8 cellular contexts compared by ENCODE assay signal in genomic region chr22:37638351-37639069, GRCh38. TPM values are rescaled to one million over a fixed set of nuclear protein-coding genes. Genes with fewer than 3 reads are reported as not detected.
DNase-seq lines count a peak whose midpoint lies in the region; ATAC-seq, FAIRE-seq and TF ChIP-seq lines count a peak whose summit lies in the region.

No MANE protein-coding gene starts in this region.

- H2AFZ ChIP-seq in IMR-90 (replicated peaks; ENCODE audit: low read length, poor library complexity) (peak overlapping the region; percentile 81), GM12878 (ENCODE audit: control insufficient read depth, low read depth, low read length) (no peak overlapping the region; the same call in 1 of the 2 replicates)

- TF ChIP-seq RAD21 in IMR-90 (IDR thresholded peaks at IDR 0.05; ENCODE audit: low read length) (no peak), GM12878 (IDR thresholded peaks at IDR 0.05; ENCODE audit: insufficient read depth, low read depth, low read length) (no peak)

- no peak overlapping the region; the same call in 1 of the 2 replicates for H2BK20ac ChIP-seq in IMR-90 (ENCODE audit: low read depth, low read length)

- H3K36me3 ChIP-seq in BLaER1 (peaks cover 19% of the 10 kb centered on the region), IMR-90 (ENCODE audit: control insufficient read depth, insufficient read depth, low read length) (peaks cover 8% of the 10 kb centered on the region; the same call in 1 of the 2 replicates), GM12878 (ENCODE audit: control insufficient read depth in 2 of 2, insufficient read depth in 2 of 2, low read length in 1 of 2) (peaks cover 4 to 6% of the 10 kb centered on the region in 2 experiments; a peak in 3 of 4 replicates), mesodermal cell (ENCODE audit: control insufficient read depth, insufficient read depth, low read length) (peaks cover 19% of the 10 kb centered on the region), MG63 (no peaks in the 10 kb centered on the region)

- H3K14ac ChIP-seq in IMR-90 (replicated peaks; ENCODE audit: low read depth, low read length) = peak overlapping the region; percentile 68

- FAIRE-seq in GM12878 (lab: Jason Lieb, UNC) = no peak

- no peaks in the 10 kb centered on the region for H3K27me3 ChIP-seq in BLaER1
- H3K27me3 ChIP-seq in IMR-90 (ENCODE audit: control insufficient read depth, insufficient read depth, low read length) = no peaks in the 10 kb centered on the region
- H3K27me3 ChIP-seq in GM12878 (replicated peaks in 1 of 2; ENCODE audit: control insufficient read depth in 2 of 2, insufficient read depth in 2 of 2, low read length in 1 of 2) = no peaks in the 10 kb centered on the region
- no peaks in the 10 kb centered on the region for H3K27me3 ChIP-seq in MG63

- H3K4ac ChIP-seq in IMR-90 (ENCODE audit: low read depth, low read length) = peak overlapping the region; percentile 51; the same call in 1 of the 2 replicates

- SMC1A ChIA-PET in GM12878 (lab: Charles Lee; ENCODE audit: uncharacterized antibody, unreplicated experiment) = interaction anchor here (0.9 to 8.6 kb wide), 10 partner anchors 12 to 45 kb away, joined by 3 to 108 read pairs (median 6); partner anchors contain the start of genes GGA1, LGALS1 and PDXP

- WGBS in IMR-90 (ENCODE audit: extremely low coverage in 2 of 2, insufficient read length in 1 of 2), 2 experiments = 38% methylated on average over 1 of the region's 11 CpGs; no CpG with 5 or more reads in 1 of the 2 experiments
- WGBS in GM12878 (ENCODE audit: insufficient coverage, insufficient replicate concordance, low lambda C conversion rate, missing lambda C conversion rate) = 22% methylated on average over 11 of the region's 11 CpGs
- WGBS in mesodermal cell (ENCODE audit: insufficient coverage in 2 of 2), 2 experiments = 69 to 90% methylated on average over 5 to 11 of the region's 11 CpGs

- intact Hi-C loops in IMR-90 (cut with micrococcal nuclease) = no loop called here
- intact Hi-C loops in GM12878 (cut with micrococcal nuclease; ENCODE audit: unreplicated experiment) = no loop called here

- peak overlapping the region; percentile 71 for H2AK5ac ChIP-seq in IMR-90 (ENCODE audit: low read depth, low read length)

- peak overlapping the region; percentile 19; the same call in 1 of the 2 replicates for H2BK120ac ChIP-seq in IMR-90 (ENCODE audit: low read depth, low read length)

- H3K9me1 ChIP-seq in IMR-90 (ENCODE audit: insufficient read depth, low read length) = peaks cover 11% of the 10 kb centered on the region

- peaks cover 89% of the 10 kb centered on the region for H3K4me1 ChIP-seq in BLaER1
- H3K4me1 ChIP-seq in IMR-90 (ENCODE audit: control insufficient read depth, insufficient read depth, low read length) = peaks cover 41% of the 10 kb centered on the region
- H3K4me1 ChIP-seq in GM12878 (ENCODE audit: control insufficient read depth, insufficient read depth, low read length) = peaks cover 74% of the 10 kb centered on the region
- H3K4me1 ChIP-seq in mesodermal cell (ENCODE audit: control insufficient read depth, insufficient read depth, low read length, poor library complexity, severe bottlenecking) = peaks cover 53% of the 10 kb centered on the region

- H2BK15ac ChIP-seq in IMR-90 (ENCODE audit: low read depth, low read length) = no peak overlapping the region

- dilution Hi-C loops in IMR-90 (cut with HindIII; ENCODE audit: low sequenced_read_pairs, unreplicated experiment) = no loop called here

- H4K8ac ChIP-seq in IMR-90 (ENCODE audit: low read depth in 2 of 2, low read length in 2 of 2) = peak overlapping the region; percentile 54 to 57; a peak in 2 of 4 replicates

- H3K4me3 ChIP-seq in BLaER1 (peak overlapping the region; percentile 76), IMR-90 (ENCODE audit: insufficient read depth, low read depth, low read length) (no peak overlapping the region; the same call in 1 of the 2 replicates), GM12878 (peak overlapping the region; percentile 96), mesodermal cell (ENCODE audit: extremely low read depth, insufficient read depth, low read length, poor library complexity, severe bottlenecking) (peak overlapping the region; percentile 77), MG63 (no peak overlapping the region)

- peak overlapping the region; percentile 90 for H2AK9ac ChIP-seq in IMR-90 (replicated peaks; ENCODE audit: low read depth, low read length, poor library complexity)

- H3K27ac ChIP-seq in BLaER1 (peak overlapping the region; percentile 92), IMR-90 (ENCODE audit: insufficient read depth, low read length) (no peak overlapping the region), GM12878 (ENCODE audit: control insufficient read depth, insufficient read depth) (peak overlapping the region; percentile 86; the same call in 1 of the 2 replicates), mesodermal cell (ENCODE audit: low read depth, low read length, severe bottlenecking) (no peak overlapping the region)

- TF ChIP-seq CTCF in IMR-90 (conservative IDR thresholded peaks at IDR 0.05; ENCODE audit: low read depth, low read length) (no peak), GM12878 (IDR thresholded peaks at IDR 0.05 in 2 of 3, conservative IDR thresholded peaks at IDR 0.05 in 1 of 3; ENCODE audit: control insufficient read depth in 2 of 3, extremely low read depth in 1 of 3, insufficient read depth in 1 of 3, low read depth in 3 of 3, low read length in 3 of 3) (no peak)

- peak overlapping the region; percentile 90 for H3K9ac ChIP-seq in BLaER1
- H3K9ac ChIP-seq in IMR-90 (ENCODE audit: low read depth, low read length) = peak overlapping the region; percentile 46; the same call in 1 of the 2 replicates
- peak overlapping the region; percentile 87 for H3K9ac ChIP-seq in GM12878 (ENCODE audit: control insufficient read depth, insufficient read depth, low read length)

- no peak for ATAC-seq in IMR-90 (ENCODE audit: low read depth)
- peak; percentile 24 for ATAC-seq in GM12878
- no peak for ATAC-seq in GM21390 (IDR thresholded peaks at IDR 0.05; ENCODE audit: unreplicated experiment)

- H3K23ac ChIP-seq in IMR-90 (ENCODE audit: low read depth, low read length) = peak overlapping the region; percentile 64

- in situ Hi-C loops in IMR-90 (cut with MboI; ENCODE audit: low sequenced_read_pairs) (no loop called here), GM12878 (cut with MboI) (no loop called here)

- POLR2A ChIA-PET in IMR-90 (lab: Charles Lee; ENCODE audit: unreplicated experiment) = interaction anchor here (0.7 kb wide), 1 partner anchor 37 kb away, joined by 4 read pairs; the partner anchor contains the start of gene LGALS1
- POLR2A ChIA-PET in GM12878 (lab: Charles Lee) = interaction anchor here (0.6 to 8.2 kb wide), 6 partner anchors 12 to 59 kb away, joined by 5 to 67 read pairs (median 15); partner anchors contain the start of genes GGA1, LGALS1, LGALS2 and PDXP

- RAD21 ChIA-PET in GM12878 (lab: Charles Lee; ENCODE audit: unreplicated experiment) = interaction anchor here (1.2 to 10.1 kb wide), 6 partner anchors 13 to 47 kb away, joined by 4 to 173 read pairs (median 48); partner anchors contain the start of genes GGA1, NOL12 and PDXP

- CTCF ChIA-PET in IMR-90 (lab: Yijun Ruan, JAX) = no interaction called here
- CTCF ChIA-PET in GM12878 (lab: Yijun Ruan, JAX) = interaction anchor here (2.5 to 15.9 kb wide), 4 partner anchors 16 to 40 kb away, joined by 24 to 396 read pairs (median 268); partner anchors contain the start of genes GGA1, LGALS1, NOL12 and PDXP

- H2BK5ac ChIP-seq in IMR-90 (ENCODE audit: low read depth, low read length, poor library complexity, severe bottlenecking) = no peak overlapping the region

- BruUV-seq in IMR-90 (replicated peaks; lab: Mats Ljungman, UMichigan) (no TSS peak), GM12878 (replicated peaks; lab: Mats Ljungman, UMichigan) (no TSS peak)

- H3K79me2 ChIP-seq in GM12878 (ENCODE audit: control insufficient read depth, insufficient read depth, low read length) = peaks cover 27% of the 10 kb centered on the region

- H4K91ac ChIP-seq in IMR-90 (ENCODE audit: insufficient read depth, low read depth, low read length) = peak overlapping the region; percentile 39; the same call in 1 of the 2 replicates

- H3K9me3 ChIP-seq in BLaER1 = no peaks in the 10 kb centered on the region
- H3K9me3 ChIP-seq in IMR-90 (ENCODE audit: control insufficient read depth, insufficient read depth, low read length) = no peaks in the 10 kb centered on the region
- H3K9me3 ChIP-seq in GM12878 (replicated peaks; ENCODE audit: control insufficient read depth, insufficient read depth, low read length) = no peaks in the 10 kb centered on the region
- no peaks in the 10 kb centered on the region for H3K9me3 ChIP-seq in mesodermal cell (ENCODE audit: control insufficient read depth, low read length)
- H3K9me3 ChIP-seq in MG63 = no peaks in the 10 kb centered on the region

- peaks cover 20% of the 10 kb centered on the region; the same call in 1 of the 2 replicates for H4K20me1 ChIP-seq in BLaER1
- peaks cover 6% of the 10 kb centered on the region for H4K20me1 ChIP-seq in IMR-90 (ENCODE audit: insufficient read depth, low read length)
- no peaks in the 10 kb centered on the region for H4K20me1 ChIP-seq in GM12878 (ENCODE audit: control insufficient read depth, insufficient read depth)

- peak overlapping the region; percentile 90 for H3K4me2 ChIP-seq in BLaER1
- H3K4me2 ChIP-seq in IMR-90 (ENCODE audit: low read depth, low read length) = peak overlapping the region; percentile 62; the same call in 1 of the 2 replicates
- H3K4me2 ChIP-seq in GM12878 (ENCODE audit: control insufficient read depth, insufficient read depth) = peak overlapping the region; percentile 98

- TF ChIP-seq POLR2A in IMR-90 (IDR thresholded peaks at IDR 0.05; ENCODE audit: low read depth, low read length) (no peak), GM12878 (IDR thresholded peaks at IDR 0.05; ENCODE audit: low read depth, low read length) (peak; percentile 65)

- peaks cover 0 to 75% of the 10 kb centered on the region in 2 experiments; a peak in 3 of 4 replicates for H3K79me1 ChIP-seq in IMR-90 (ENCODE audit: low read depth in 1 of 2, low read length in 2 of 2)

- DNase-seq in IMR-90 (no peak), GM12878 (ENCODE audit: low read depth, low spot score) (no peak), MG63 (no peak), NCI-H446 (lab: John Stamatoyannopoulos, UW) (no peak), AG08396 (ENCODE audit: low spot score) (no peak)

- TF ChIP-seq EP300 in GM12878 (IDR thresholded peaks at IDR 0.05; ENCODE audit: borderline replicate concordance in 1 of 2, control insufficient read depth in 1 of 2, low read depth in 2 of 2, low read length in 2 of 2) = no peak

- H4K5ac ChIP-seq in IMR-90 (ENCODE audit: low read depth, low read length) = no peak overlapping the region

- no peak overlapping the region for H3K56ac ChIP-seq in IMR-90 (ENCODE audit: extremely low read depth, insufficient read depth, low read length)

- no peak overlapping the region for H3K18ac ChIP-seq in IMR-90 (ENCODE audit: low read depth, low read length)

RNA-seq across cellular contexts. Expression of gene SH3BP1, which starts 1.0 kb away (rescaled TPM):
- total RNA-seq in IMR-90 (2012; rRNA removed) (8.8 and 10.8 TPM in 2 replicates), GM12878 (2014; rRNA removed) (34.0 and 37.5 TPM in 2 replicates), GM12878 (2014; rRNA removed; fragmentation: Illumina TruSeq; extraction: Trizol) (16.8 and 17.9 TPM in 2 replicates), GM12878 (2021) (67.0 and 70.5 TPM in 2 replicates)
- polyA plus RNA-seq in IMR-90 (2012; rRNA removed) (30.0 and 33.3 TPM in 2 replicates), GM12878 (2011; rRNA removed) (14.5 and 27.0 TPM in 2 replicates), GM12878 (2014; fragmentation: Illumina TruSeq; extraction: Trizol) (22.9 and 58.6 TPM in 2 replicates), GM12878 (2014; fragmentation: Nextera tagmentation; extraction: Ambion mirVana) (1 to 10 TPM in 1 of 2 experiments, under 1 TPM in 1; 0.29 to 1.1 TPM), GM12878 (2014; rRNA removed) (31.7 and 43.3 TPM in 2 replicates), GM12878 (2016; fragmentation: Nextera tagmentation; extraction: Ambion mirVana) (1 to 10 TPM; 4.8 to 9.9 TPM)
- polyA plus RNA-seq in IMR-90 (2012; cell fraction: cytosol; rRNA removed) = 11.6 and 27.3 TPM in 2 replicates
- polyA plus RNA-seq in IMR-90 (2012; cell fraction: nucleus; rRNA removed; ENCODE audit: low replicate concordance) = 67.7 and 113 TPM in 2 replicates
- total RNA-seq in GM12878 (2013; cell fraction: nucleolus; rRNA removed) = 73.5 and 76.3 TPM in 2 replicates
- 126 TPM for polyA plus RNA-seq in GM12878 (2011; ENCODE audit: low read depth)
- 37.4 and 46.9 TPM in 2 replicates for polyA plus RNA-seq in GM12878 (2011; cell fraction: cytosol; rRNA removed)
- 135 and 140 TPM in 2 replicates for polyA plus RNA-seq in GM12878 (2011; cell fraction: nucleus; rRNA removed)
- 56.7 and 111 TPM in 2 replicates for polyA plus RNA-seq in GM12878 (2012)
- 39.4 and 47.3 TPM in 2 replicates for polyA minus RNA-seq in GM12878 (2011; rRNA and poly(A)+ RNA removed)
- 11.4 and 39.4 TPM in 2 replicates for polyA minus RNA-seq in GM12878 (2011; cell fraction: cytosol; rRNA and poly(A)+ RNA removed)
- polyA minus RNA-seq in GM12878 (2011; cell fraction: nucleus; rRNA and poly(A)+ RNA removed) = 33.5 and 50.5 TPM in 2 replicates
- polyA plus RNA-seq in mesodermal cell (2013, experiment 1 of 2) = 38.7 TPM
- 31.5 TPM for polyA plus RNA-seq in mesodermal cell (2013, experiment 2 of 2)
- total RNA-seq in MG63 (2014; rRNA removed; shearing (Covaris generic); ENCODE audit: low replicate concordance) = 0.95 TPM in 1 of 2 replicates, not detected in the other

RNA-seq across cellular contexts. Expression of gene PDXP, which starts 20.0 kb away (rescaled TPM):
- total RNA-seq in IMR-90 (2012; rRNA removed) = 5.4 and 5.6 TPM in 2 replicates
- polyA plus RNA-seq in IMR-90 (2012; rRNA removed) = 24.1 and 26.5 TPM in 2 replicates
- polyA plus RNA-seq in IMR-90 (2012; cell fraction: cytosol; rRNA removed) = 17.9 and 18.9 TPM in 2 replicates
- 4.8 and 10.9 TPM in 2 replicates for polyA plus RNA-seq in IMR-90 (2012; cell fraction: nucleus; rRNA removed; ENCODE audit: low replicate concordance)
- 7.4 and 8.6 TPM in 2 replicates for total RNA-seq in GM12878 (2013; cell fraction: nucleolus; rRNA removed)
- total RNA-seq in GM12878 (2014; rRNA removed) = 36.8 and 41.1 TPM in 2 replicates
- total RNA-seq in GM12878 (2014; rRNA removed; fragmentation: Illumina TruSeq; extraction: Trizol) = 27.2 and 29.7 TPM in 2 replicates
- total RNA-seq in GM12878 (2021) = 38.6 and 44.7 TPM in 2 replicates
- polyA plus RNA-seq in GM12878 (2011; ENCODE audit: low read depth) = 14.9 TPM
- polyA plus RNA-seq in GM12878 (2011; rRNA removed) = 25.4 and 39.4 TPM in 2 replicates
- polyA plus RNA-seq in GM12878 (2011; cell fraction: cytosol; rRNA removed) = 66.8 and 73.1 TPM in 2 replicates
- polyA plus RNA-seq in GM12878 (2011; cell fraction: nucleus; rRNA removed) = 26.0 and 35.5 TPM in 2 replicates
- polyA plus RNA-seq in GM12878 (2012) = 17.7 and 26.5 TPM in 2 replicates
- polyA plus RNA-seq in GM12878 (2014; fragmentation: Illumina TruSeq; extraction: Trizol) = 30.1 and 40.0 TPM in 2 replicates
- 10 to 100 TPM in 1 of 2 experiments, 1 to 10 TPM in 1; 9.8 to 15.2 TPM for polyA plus RNA-seq in GM12878 (2014; fragmentation: Nextera tagmentation; extraction: Ambion mirVana)
- 56.7 and 57.9 TPM in 2 replicates for polyA plus RNA-seq in GM12878 (2014; rRNA removed)
- polyA plus RNA-seq in GM12878 (2016; fragmentation: Nextera tagmentation; extraction: Ambion mirVana) = 1 to 10 TPM; 4.4 to 4.8 TPM
- 22.2 and 37.3 TPM in 2 replicates for polyA minus RNA-seq in GM12878 (2011; rRNA and poly(A)+ RNA removed)
- polyA minus RNA-seq in GM12878 (2011; cell fraction: cytosol; rRNA and poly(A)+ RNA removed) = 11.4 and 17.4 TPM in 2 replicates
- 7.3 and 9.7 TPM in 2 replicates for polyA minus RNA-seq in GM12878 (2011; cell fraction: nucleus; rRNA and poly(A)+ RNA removed)
- polyA plus RNA-seq in mesodermal cell (2013, experiment 1 of 2) = 21.0 TPM
- 15.1 TPM for polyA plus RNA-seq in mesodermal cell (2013, experiment 2 of 2)
- 18.0 and 24.2 TPM in 2 replicates for total RNA-seq in MG63 (2014; rRNA removed; shearing (Covaris generic); ENCODE audit: low replicate concordance)

RNA-seq across cellular contexts. Expression of gene GGA1, which starts 29.9 kb away (rescaled TPM):
- total RNA-seq in IMR-90 (2012; rRNA removed) (17.2 and 19.7 TPM in 2 replicates), GM12878 (2014; rRNA removed) (43.1 and 53.4 TPM in 2 replicates), GM12878 (2014; rRNA removed; fragmentation: Illumina TruSeq; extraction: Trizol) (29.1 and 30.4 TPM in 2 replicates), GM12878 (2021) (55.0 and 63.4 TPM in 2 replicates)
- polyA plus RNA-seq in IMR-90 (2012; rRNA removed) (48.5 and 50.4 TPM in 2 replicates), GM12878 (2011; rRNA removed) (38.7 and 43.7 TPM in 2 replicates), GM12878 (2014; fragmentation: Illumina TruSeq; extraction: Trizol) (23.4 and 31.6 TPM in 2 replicates), GM12878 (2014; fragmentation: Nextera tagmentation; extraction: Ambion mirVana) (1 to 10 TPM; 1.4 to 4.8 TPM), GM12878 (2014; rRNA removed) (77.8 and 79.4 TPM in 2 replicates), GM12878 (2016; fragmentation: Nextera tagmentation; extraction: Ambion mirVana) (10 to 100 TPM; 45.0 to 48.0 TPM)
- polyA plus RNA-seq in IMR-90 (2012; cell fraction: cytosol; rRNA removed) = 17.9 and 26.5 TPM in 2 replicates
- 243 and 309 TPM in 2 replicates for polyA plus RNA-seq in IMR-90 (2012; cell fraction: nucleus; rRNA removed; ENCODE audit: low replicate concordance)
- total RNA-seq in GM12878 (2013; cell fraction: nucleolus; rRNA removed) = 185 and 204 TPM in 2 replicates
- 20.6 TPM for polyA plus RNA-seq in GM12878 (2011; ENCODE audit: low read depth)
- 29.0 and 49.3 TPM in 2 replicates for polyA plus RNA-seq in GM12878 (2011; cell fraction: cytosol; rRNA removed)
- 214 and 255 TPM in 2 replicates for polyA plus RNA-seq in GM12878 (2011; cell fraction: nucleus; rRNA removed)
- polyA plus RNA-seq in GM12878 (2012) = 46.2 and 48.1 TPM in 2 replicates
- 30.1 and 54.2 TPM in 2 replicates for polyA minus RNA-seq in GM12878 (2011; rRNA and poly(A)+ RNA removed)
- 15.8 and 17.6 TPM in 2 replicates for polyA minus RNA-seq in GM12878 (2011; cell fraction: cytosol; rRNA and poly(A)+ RNA removed)
- 45.1 and 75.9 TPM in 2 replicates for polyA minus RNA-seq in GM12878 (2011; cell fraction: nucleus; rRNA and poly(A)+ RNA removed)
- 54.8 TPM for polyA plus RNA-seq in mesodermal cell (2013, experiment 1 of 2)
- 44.0 TPM for polyA plus RNA-seq in mesodermal cell (2013, experiment 2 of 2)
- total RNA-seq in MG63 (2014; rRNA removed; shearing (Covaris generic); ENCODE audit: low replicate concordance) = 13.8 and 33.2 TPM in 2 replicates

RNA-seq across cellular contexts. Expression of gene LGALS1, which starts 36.9 kb away (rescaled TPM):
- 9,081 and 15,383 TPM in 2 replicates for total RNA-seq in IMR-90 (2012; rRNA removed)
- 11,896 and 18,749 TPM in 2 replicates for polyA plus RNA-seq in IMR-90 (2012; rRNA removed)
- 53,551 and 65,152 TPM in 2 replicates for polyA plus RNA-seq in IMR-90 (2012; cell fraction: cytosol; rRNA removed)
- polyA plus RNA-seq in IMR-90 (2012; cell fraction: nucleus; rRNA removed; ENCODE audit: low replicate concordance) = 5,542 and 13,774 TPM in 2 replicates
- total RNA-seq in GM12878 (2013; cell fraction: nucleolus; rRNA removed) = 71.4 and 74.1 TPM in 2 replicates
- 1,028 and 1,163 TPM in 2 replicates for total RNA-seq in GM12878 (2014; rRNA removed)
- total RNA-seq in GM12878 (2014; rRNA removed; fragmentation: Illumina TruSeq; extraction: Trizol) = 508 and 518 TPM in 2 replicates
- 636 and 637 TPM in 2 replicates for total RNA-seq in GM12878 (2021)
- polyA plus RNA-seq in GM12878 (2011; ENCODE audit: low read depth) = 1,837 TPM
- polyA plus RNA-seq in GM12878 (2011; rRNA removed) = 690 and 1,889 TPM in 2 replicates
- polyA plus RNA-seq in GM12878 (2011; cell fraction: cytosol; rRNA removed) = 2,989 and 3,872 TPM in 2 replicates
- 1,936 and 2,514 TPM in 2 replicates for polyA plus RNA-seq in GM12878 (2011; cell fraction: nucleus; rRNA removed)
- polyA plus RNA-seq in GM12878 (2012) = 1,111 and 1,241 TPM in 2 replicates
- polyA plus RNA-seq in GM12878 (2014; fragmentation: Illumina TruSeq; extraction: Trizol) = 56.5 and 312 TPM in 2 replicates
- 100 to 1,000 TPM; 571 TPM for polyA plus RNA-seq in GM12878 (2014; fragmentation: Nextera tagmentation; extraction: Ambion mirVana)
- 1,386 and 1,631 TPM in 2 replicates for polyA plus RNA-seq in GM12878 (2014; rRNA removed)
- polyA plus RNA-seq in GM12878 (2016; fragmentation: Nextera tagmentation; extraction: Ambion mirVana) = 100 to 1,000 TPM; 777 to 791 TPM
- 796 and 1,494 TPM in 2 replicates for polyA minus RNA-seq in GM12878 (2011; rRNA and poly(A)+ RNA removed)
- 213 and 229 TPM in 2 replicates for polyA minus RNA-seq in GM12878 (2011; cell fraction: cytosol; rRNA and poly(A)+ RNA removed)
- polyA minus RNA-seq in GM12878 (2011; cell fraction: nucleus; rRNA and poly(A)+ RNA removed) = 191 and 194 TPM in 2 replicates
- polyA plus RNA-seq in mesodermal cell (2013, experiment 1 of 2) = 1,236 TPM
- 1,057 TPM for polyA plus RNA-seq in mesodermal cell (2013, experiment 2 of 2)
- total RNA-seq in MG63 (2014; rRNA removed; shearing (Covaris generic); ENCODE audit: low replicate concordance) = 3,913 and 4,947 TPM in 2 replicates

RNA-seq across cellular contexts. Expression of gene NOL12, which starts 47.6 kb away (rescaled TPM):
- 16.0 and 29.7 TPM in 2 replicates for total RNA-seq in IMR-90 (2012; rRNA removed)
- polyA plus RNA-seq in IMR-90 (2012; rRNA removed) = 25.6 and 25.7 TPM in 2 replicates
- polyA plus RNA-seq in IMR-90 (2012; cell fraction: cytosol; rRNA removed) = 23.2 and 28.5 TPM in 2 replicates
- 44.8 and 73.3 TPM in 2 replicates for polyA plus RNA-seq in IMR-90 (2012; cell fraction: nucleus; rRNA removed; ENCODE audit: low replicate concordance)
- 24.0 and 33.8 TPM in 2 replicates for total RNA-seq in GM12878 (2013; cell fraction: nucleolus; rRNA removed)
- 42.1 and 43.2 TPM in 2 replicates for total RNA-seq in GM12878 (2014; rRNA removed)
- 34.2 and 40.5 TPM in 2 replicates for total RNA-seq in GM12878 (2014; rRNA removed; fragmentation: Illumina TruSeq; extraction: Trizol)
- 36.5 and 37.0 TPM in 2 replicates for total RNA-seq in GM12878 (2021)
- 10.0 TPM for polyA plus RNA-seq in GM12878 (2011; ENCODE audit: low read depth)
- 23.1 and 25.8 TPM in 2 replicates for polyA plus RNA-seq in GM12878 (2011; rRNA removed)
- 22.1 and 36.9 TPM in 2 replicates for polyA plus RNA-seq in GM12878 (2011; cell fraction: cytosol; rRNA removed)
- polyA plus RNA-seq in GM12878 (2011; cell fraction: nucleus; rRNA removed) = 38.6 and 48.7 TPM in 2 replicates
- 14.2 and 20.3 TPM in 2 replicates for polyA plus RNA-seq in GM12878 (2012)
- 15.5 and 43.2 TPM in 2 replicates for polyA plus RNA-seq in GM12878 (2014; fragmentation: Illumina TruSeq; extraction: Trizol)
- 10 to 100 TPM in 1 of 2 experiments, 1 to 10 TPM in 1; 3.3 to 12.9 TPM for polyA plus RNA-seq in GM12878 (2014; fragmentation: Nextera tagmentation; extraction: Ambion mirVana)
- polyA plus RNA-seq in GM12878 (2014; rRNA removed) = 41.7 and 49.8 TPM in 2 replicates
- 10 to 100 TPM; 64.6 to 69.4 TPM for polyA plus RNA-seq in GM12878 (2016; fragmentation: Nextera tagmentation; extraction: Ambion mirVana)
- polyA minus RNA-seq in GM12878 (2011; rRNA and poly(A)+ RNA removed) = 5.6 and 12.4 TPM in 2 replicates
- polyA minus RNA-seq in GM12878 (2011; cell fraction: cytosol; rRNA and poly(A)+ RNA removed) = 9.0 and 9.5 TPM in 2 replicates
- polyA minus RNA-seq in GM12878 (2011; cell fraction: nucleus; rRNA and poly(A)+ RNA removed) = 5.2 and 12.5 TPM in 2 replicates
- 13.9 TPM for polyA plus RNA-seq in mesodermal cell (2013, experiment 1 of 2)
- 13.0 TPM for polyA plus RNA-seq in mesodermal cell (2013, experiment 2 of 2)
- 61.0 and 111 TPM in 2 replicates for total RNA-seq in MG63 (2014; rRNA removed; shearing (Covaris generic); ENCODE audit: low replicate concordance)

Comparison
In these comparisons a context has a peak if more than half of its experiments do, and no peak if none do; other contexts are left out.
1. H3K27ac ChIP-seq: peak in BLaER1 (single experiment) and GM12878 (single experiment); none in IMR-90 (single experiment) and mesodermal cell (single experiment).
2. H3K4me3 ChIP-seq: peak in BLaER1 (single experiment), GM12878 (single experiment) and mesodermal cell (single experiment); none in IMR-90 (single experiment) and MG63 (single experiment).
3. Peak in every context shown above with its lines, with median percentiles within 50 percentile points of each other: H3K4me2 ChIP-seq and H3K9ac ChIP-seq.